Comparison of ENCODE assay signal across 8 cellular contexts in the genomic region with DNA sequence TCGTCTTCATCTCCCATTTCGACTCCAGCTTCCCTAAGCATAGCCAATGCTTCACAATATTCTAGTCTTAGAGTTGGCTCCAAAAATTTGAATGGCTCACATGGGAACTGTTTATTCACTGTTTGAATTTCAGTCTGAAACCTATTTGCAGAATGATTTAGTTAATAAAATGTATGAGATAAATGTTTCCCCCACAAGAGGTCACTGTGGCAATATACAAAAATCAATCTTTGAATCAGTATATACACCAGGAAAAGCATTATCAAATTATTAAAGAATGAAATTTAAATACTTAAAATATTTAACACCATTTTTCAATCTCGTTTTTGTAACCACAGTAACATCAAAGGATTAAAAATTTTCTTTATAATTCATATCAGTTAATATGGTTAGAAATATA. TPM values are rescaled to one million over a fixed set of nuclear protein-coding genes. Genes with fewer than 3 reads are reported as not detected.
A peak's percentile ranks its signal among the peaks of the same experiment; 100 is the strongest.
DNase-seq lines count a peak whose midpoint lies in the region; ATAC-seq and TF ChIP-seq lines count a peak whose summit lies in the region.

No MANE protein-coding gene starts in this region.

- peaks cover 19% of the 10 kb centered on the region for H3K36me3 ChIP-seq in MG63

- peak; percentile 48 to 70 for ATAC-seq in naive B cell (ENCODE audit: low read depth in 2 of 2)
- no peak for ATAC-seq in GM19324 (IDR thresholded peaks at IDR 0.05; ENCODE audit: low FRiP score, unreplicated experiment)

- in situ Hi-C loops in GM13976 (cut with MboI; ENCODE audit: low sequenced_read_pairs, unreplicated experiment): loop anchor here (5.0 kb wide), 1 partner anchor 216 kb away; no protein-coding TSS in a partner anchor

- TF ChIP-seq CTCF in GM13976 (IDR thresholded peaks at IDR 0.05; ENCODE audit: borderline replicate concordance, control extremely low read depth, extremely low read depth, insufficient read depth, missing control alignments): peak; percentile 8

- H3K27ac Mint-ChIP-seq in naive B cell: peak overlapping the region in 2 of 6 donors; percentile 36 to 75

- H3K9me3 Mint-ChIP-seq in naive B cell: no peaks in the 10 kb centered on the region

- H3K4me3 Mint-ChIP-seq in naive B cell: no peak overlapping the region

- H3K4me1 Mint-ChIP-seq in naive B cell: peaks cover 3 to 6% (median 4%) of the 10 kb centered on the region in 3 donors

- H3K9me3 ChIP-seq in MG63: no peaks in the 10 kb centered on the region

- H3K27me3 Mint-ChIP-seq in naive B cell: no peaks in the 10 kb centered on the region

- no peaks in the 10 kb centered on the region for H3K27me3 ChIP-seq in MG63

- peak; percentile 24 for DNase-seq in AG08395 (ENCODE audit: low spot score)
- DNase-seq in GM13976 (ENCODE audit: low spot score): peak; percentile 26
- peak; percentile 55 for DNase-seq in NCI-H748 (lab: John Stamatoyannopoulos, UW; ENCODE audit: unreplicated experiment)
- peak; percentile 27 for DNase-seq in cerebellum (ENCODE audit: low spot score)
- peak; percentile 52 for DNase-seq in naive B cell
- DNase-seq in MG63: no peak
- DNase-seq in SHP77 (lab: John Stamatoyannopoulos, UW): no peak

- peaks cover 0 to 6% of the 10 kb centered on the region in 2 donors for H3K36me3 Mint-ChIP-seq in naive B cell

- H3K4me3 ChIP-seq in MG63: no peak overlapping the region

RNA-seq across cellular contexts. Expression of gene MCM6, which starts 40.0 kb away (rescaled TPM):
- 18.2 TPM for total RNA-seq in cerebellum
- polyA plus RNA-seq in naive B cell (ENCODE audit: low read depth in 6 of 6): 1 to 10 TPM; 1.8 to 5.3 (median 2.9) TPM
- total RNA-seq in MG63 (2014; rRNA removed; shearing (Covaris generic); ENCODE audit: low replicate concordance): 57.0 and 57.1 TPM in 2 replicates

Comparison
In these comparisons a context has a peak if more than half of its experiments do, and no peak if none do; other contexts are left out.
1. DNase-seq: peak in AG08395 (single experiment), GM13976 (single experiment), NCI-H748 (single experiment), cerebellum (single experiment) and naive B cell (single experiment); none in MG63 (single experiment) and SHP77 (0 of 2).